In the genomic region with DNA sequence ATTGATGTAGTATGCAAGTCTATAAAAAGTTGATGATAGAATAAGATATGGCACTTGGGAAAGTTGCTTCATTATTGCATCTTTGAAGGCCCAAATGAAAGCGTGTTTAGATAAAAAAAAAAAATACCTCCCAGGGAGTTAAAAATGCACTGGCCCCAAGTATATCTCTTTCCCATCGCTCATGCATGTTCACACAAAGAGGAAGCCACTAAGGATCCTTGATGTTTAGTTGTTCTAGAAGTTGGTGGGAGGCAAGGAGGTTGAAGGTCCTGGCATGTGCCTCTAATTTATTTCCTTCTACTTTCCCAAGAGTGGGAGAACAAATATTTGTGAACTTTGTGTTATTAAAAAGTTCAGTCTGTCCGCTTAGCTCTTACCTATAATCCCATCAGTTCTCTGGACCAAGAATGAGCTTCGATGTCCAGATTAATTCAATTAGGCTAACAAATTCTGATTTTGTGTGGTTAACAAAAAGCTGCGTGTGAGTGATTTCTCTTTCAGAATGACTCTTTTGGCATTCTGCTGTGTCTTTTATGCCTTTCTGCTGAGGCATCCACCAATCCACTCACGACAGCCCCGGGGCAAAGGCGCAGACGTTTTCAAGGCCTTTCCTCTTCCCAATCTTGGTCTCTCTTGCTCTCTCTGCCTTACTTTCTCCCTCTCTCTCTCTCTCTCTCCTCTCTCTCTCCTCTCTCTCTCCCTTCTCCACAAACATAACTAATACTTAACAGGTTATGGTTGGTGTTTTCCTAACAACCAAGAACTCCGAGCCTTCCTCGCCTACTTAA, we compare ENCODE assay signal across 15 cellular contexts.
DNase-seq lines count a peak whose midpoint lies in the region; ATAC-seq and TF ChIP-seq lines count a peak whose summit lies in the region.
"Had no signal": no experiment of that assay in that cellular context is flagged by ENCODE, and none has a peak within 500 bp of the region (broad histone marks: within the 10 kb centered on the region; RNA-seq: fewer than 3 reads in every experiment).

No MANE protein-coding gene starts in this region.

- no peaks in the 10 kb centered on the region for H3K27me3 Mint-ChIP-seq in nephron (ENCODE audit: low read depth)

- DNase-seq in AG08395 (ENCODE audit: low spot score) = peak; percentile 23
- peak; percentile 15 for DNase-seq in EL
- DNase-seq in RPMI7951 (ENCODE audit: low read depth) = peak; percentile 49
- no peak for DNase-seq in iPS-NIHi11 (ENCODE audit: low spot score)
- no peak for DNase-seq in NAMALWA (ENCODE audit: low spot score)
- DNase-seq in NCI-H345 (lab: John Stamatoyannopoulos, UW) = no peak
- DNase-seq: DMS79 treated with DMSO at 0.1 percent for 48 hours, H7, KG1, NCI-H1436, NCI-H1930, NCI-H526, PC-9 had no signal

- no peak for TF ChIP-seq CTCF in nephron (IDR thresholded peaks at IDR 0.05; ENCODE audit: unreplicated experiment in 3 of 3)

- no peaks in the 10 kb centered on the region for H3K9me3 Mint-ChIP-seq in nephron

- peaks cover 24% of the 10 kb centered on the region for H3K4me1 Mint-ChIP-seq in nephron

- peak overlapping the region; percentile 20 to 57 (median 43) for H3K27ac Mint-ChIP-seq in nephron

- H3K36me3 Mint-ChIP-seq in nephron (ENCODE audit: low read depth) = no peaks in the 10 kb centered on the region

- no peak for ATAC-seq in GM21515 (IDR thresholded peaks at IDR 0.05; ENCODE audit: unreplicated experiment)

- H3K4me3 Mint-ChIP-seq in nephron = no peak overlapping the region

Comparison
In these comparisons a context has a peak if more than half of its experiments do, and no peak if none do; other contexts are left out.
1. DNase-seq: peak in AG08395 (single experiment), EL (single experiment) and RPMI7951 (single experiment); none in iPS-NIHi11 (single experiment), NAMALWA (single experiment) and NCI-H345 (single experiment).